Comparison of ENCODE assay signal across 1 cellular context in genomic region chr7:77388055-77388454, GRCh38.
TF ChIP-seq lines count a peak whose summit lies in the region.

No MANE protein-coding gene starts in this region.

TF ChIP-seq in HepG2, 621 proteins besides CTCF, POLR2A, EP300 and RAD21 (continued from another document and continues in another):
- TF ChIP-seq SIX1 (CRISPR knock-in tag; IDR thresholded peaks at IDR 0.05; ENCODE audit: borderline replicate concordance) (no peak), SALL1 (CRISPR knock-in tag; IDR thresholded peaks at IDR 0.05) (peak; percentile 21; the same call in 1 of the 2 replicates), ZFP82 (CRISPR knock-in tag; IDR thresholded peaks at IDR 0.05; ENCODE audit: borderline replicate concordance) (no peak), IRF9 (CRISPR knock-in tag; IDR thresholded peaks at IDR 0.05; ENCODE audit: borderline replicate concordance) (no peak), CCDC6 (CRISPR knock-in tag; IDR thresholded peaks at IDR 0.05) (no peak), GATAD2A (CRISPR knock-in tag; IDR thresholded peaks at IDR 0.05) (peak; percentile 38; the same call in 1 of the 2 replicates), ZBTB2 (CRISPR knock-in tag; IDR thresholded peaks at IDR 0.05; ENCODE audit: low read depth) (no peak), ZNF678 (CRISPR knock-in tag; IDR thresholded peaks at IDR 0.05) (no peak), ZFP62 (CRISPR knock-in tag; IDR thresholded peaks at IDR 0.05) (no peak), PBX3 (CRISPR knock-in tag; IDR thresholded peaks at IDR 0.05; ENCODE audit: borderline replicate concordance) (no peak), LCORL (IDR thresholded peaks at IDR 0.05) (no peak), LCORL (CRISPR knock-in tag; IDR thresholded peaks at IDR 0.05) (no peak), BCL6 (CRISPR knock-in tag; IDR thresholded peaks at IDR 0.05) (peak; percentile 34; the same call in 1 of the 2 replicates), ZNF530 (CRISPR knock-in tag; IDR thresholded peaks at IDR 0.05; ENCODE audit: low read depth) (no peak), SNAPC2 (CRISPR knock-in tag; IDR thresholded peaks at IDR 0.05) (0 out of 2 replicates have a peak, but pooled peaks have one; percentile 20), RFXAP (CRISPR knock-in tag; IDR thresholded peaks at IDR 0.05; ENCODE audit: borderline replicate concordance) (no peak), ZNF546 (CRISPR knock-in tag; conservative IDR thresholded peaks at IDR 0.05) (no peak), ARID5B (CRISPR knock-in tag; IDR thresholded peaks at IDR 0.05) (peak; percentile 47), TAF15 (IDR thresholded peaks at IDR 0.05; ENCODE audit: low read depth, low read length, poor library complexity, severe bottlenecking) (no peak), ZNF513 (CRISPR knock-in tag; conservative IDR thresholded peaks at IDR 0.05) (no peak), ZNF615 (CRISPR knock-in tag; IDR thresholded peaks at IDR 0.05; ENCODE audit: borderline replicate concordance) (no peak), ZNF589 (CRISPR knock-in tag; conservative IDR thresholded peaks at IDR 0.05) (no peak), HNRNPK (IDR thresholded peaks at IDR 0.05; ENCODE audit: low read depth, low read length, poor library complexity, severe bottlenecking) (no peak), CEBPG (CRISPR knock-in tag; IDR thresholded peaks at IDR 0.05) (0 out of 2 replicates have a peak, but pooled peaks have one; percentile 4), ZNF607 (CRISPR knock-in tag; IDR thresholded peaks at IDR 0.05; ENCODE audit: borderline replicate concordance) (no peak), TGIF2 (CRISPR knock-in tag; IDR thresholded peaks at IDR 0.05) (no peak), ZNF549 (CRISPR knock-in tag; IDR thresholded peaks at IDR 0.05) (no peak), SOX6 (IDR thresholded peaks at IDR 0.05) (no peak), SOX6 (CRISPR knock-in tag; IDR thresholded peaks at IDR 0.05) (peak; percentile 44; the same call in 1 of the 2 replicates), MYNN (CRISPR knock-in tag; IDR thresholded peaks at IDR 0.05; ENCODE audit: low read depth) (no peak), HMG20B (CRISPR knock-in tag; conservative IDR thresholded peaks at IDR 0.05) (no peak), PPARG (CRISPR knock-in tag; conservative IDR thresholded peaks at IDR 0.05) (no peak), ETS1 (CRISPR knock-in tag; IDR thresholded peaks at IDR 0.05) (no peak), NKX3-1 (CRISPR knock-in tag; IDR thresholded peaks at IDR 0.05) (no peak), SOX13 (IDR thresholded peaks at IDR 0.05) (no peak), SOX13 (CRISPR knock-in tag; conservative IDR thresholded peaks at IDR 0.05 in 1 of 2, IDR thresholded peaks at IDR 0.05 in 1 of 2) (peak in 1 of 2 experiments; percentile 52; a peak in 2 of 4 replicates)
- TF ChIP-seq, protein P1, sequence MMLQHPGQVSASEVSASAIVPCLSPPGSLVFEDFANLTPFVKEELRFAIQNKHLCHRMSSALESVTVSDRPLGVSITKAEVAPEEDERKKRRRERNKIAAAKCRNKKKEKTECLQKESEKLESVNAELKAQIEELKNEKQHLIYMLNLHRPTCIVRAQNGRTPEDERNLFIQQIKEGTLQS (CRISPR knock-in tag; IDR thresholded peaks at IDR 0.05), result no peak
- TF ChIP-seq, protein P2, sequence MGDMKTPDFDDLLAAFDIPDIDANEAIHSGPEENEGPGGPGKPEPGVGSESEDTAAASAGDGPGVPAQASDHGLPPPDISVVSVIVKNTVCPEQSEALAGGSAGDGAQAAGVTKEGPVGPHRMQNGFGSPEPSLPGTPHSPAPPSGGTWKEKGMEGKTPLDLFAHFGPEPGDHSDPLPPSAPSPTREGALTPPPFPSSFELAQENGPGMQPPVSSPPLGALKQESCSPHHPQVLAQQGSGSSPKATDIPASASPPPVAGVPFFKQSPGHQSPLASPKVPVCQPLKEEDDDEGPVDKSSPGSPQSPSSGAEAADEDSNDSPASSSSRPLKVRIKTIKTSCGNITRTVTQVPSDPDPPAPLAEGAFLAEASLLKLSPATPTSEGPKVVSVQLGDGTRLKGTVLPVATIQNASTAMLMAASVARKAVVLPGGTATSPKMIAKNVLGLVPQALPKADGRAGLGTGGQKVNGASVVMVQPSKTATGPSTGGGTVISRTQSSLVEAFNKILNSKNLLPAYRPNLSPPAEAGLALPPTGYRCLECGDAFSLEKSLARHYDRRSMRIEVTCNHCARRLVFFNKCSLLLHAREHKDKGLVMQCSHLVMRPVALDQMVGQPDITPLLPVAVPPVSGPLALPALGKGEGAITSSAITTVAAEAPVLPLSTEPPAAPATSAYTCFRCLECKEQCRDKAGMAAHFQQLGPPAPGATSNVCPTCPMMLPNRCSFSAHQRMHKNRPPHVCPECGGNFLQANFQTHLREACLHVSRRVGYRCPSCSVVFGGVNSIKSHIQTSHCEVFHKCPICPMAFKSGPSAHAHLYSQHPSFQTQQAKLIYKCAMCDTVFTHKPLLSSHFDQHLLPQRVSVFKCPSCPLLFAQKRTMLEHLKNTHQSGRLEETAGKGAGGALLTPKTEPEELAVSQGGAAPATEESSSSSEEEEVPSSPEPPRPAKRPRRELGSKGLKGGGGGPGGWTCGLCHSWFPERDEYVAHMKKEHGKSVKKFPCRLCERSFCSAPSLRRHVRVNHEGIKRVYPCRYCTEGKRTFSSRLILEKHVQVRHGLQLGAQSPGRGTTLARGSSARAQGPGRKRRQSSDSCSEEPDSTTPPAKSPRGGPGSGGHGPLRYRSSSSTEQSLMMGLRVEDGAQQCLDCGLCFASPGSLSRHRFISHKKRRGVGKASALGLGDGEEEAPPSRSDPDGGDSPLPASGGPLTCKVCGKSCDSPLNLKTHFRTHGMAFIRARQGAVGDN (CRISPR knock-in tag; IDR thresholded peaks at IDR 0.05), result no peak
- TF ChIP-seq, protein P3, sequence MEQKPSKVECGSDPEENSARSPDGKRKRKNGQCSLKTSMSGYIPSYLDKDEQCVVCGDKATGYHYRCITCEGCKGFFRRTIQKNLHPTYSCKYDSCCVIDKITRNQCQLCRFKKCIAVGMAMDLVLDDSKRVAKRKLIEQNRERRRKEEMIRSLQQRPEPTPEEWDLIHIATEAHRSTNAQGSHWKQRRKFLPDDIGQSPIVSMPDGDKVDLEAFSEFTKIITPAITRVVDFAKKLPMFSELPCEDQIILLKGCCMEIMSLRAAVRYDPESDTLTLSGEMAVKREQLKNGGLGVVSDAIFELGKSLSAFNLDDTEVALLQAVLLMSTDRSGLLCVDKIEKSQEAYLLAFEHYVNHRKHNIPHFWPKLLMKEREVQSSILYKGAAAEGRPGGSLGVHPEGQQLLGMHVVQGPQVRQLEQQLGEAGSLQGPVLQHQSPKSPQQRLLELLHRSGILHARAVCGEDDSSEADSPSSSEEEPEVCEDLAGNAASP (CRISPR knock-in tag; IDR thresholded peaks at IDR 0.05; ENCODE audit: borderline replicate concordance), result no peak
- TF ChIP-seq, protein P4, sequence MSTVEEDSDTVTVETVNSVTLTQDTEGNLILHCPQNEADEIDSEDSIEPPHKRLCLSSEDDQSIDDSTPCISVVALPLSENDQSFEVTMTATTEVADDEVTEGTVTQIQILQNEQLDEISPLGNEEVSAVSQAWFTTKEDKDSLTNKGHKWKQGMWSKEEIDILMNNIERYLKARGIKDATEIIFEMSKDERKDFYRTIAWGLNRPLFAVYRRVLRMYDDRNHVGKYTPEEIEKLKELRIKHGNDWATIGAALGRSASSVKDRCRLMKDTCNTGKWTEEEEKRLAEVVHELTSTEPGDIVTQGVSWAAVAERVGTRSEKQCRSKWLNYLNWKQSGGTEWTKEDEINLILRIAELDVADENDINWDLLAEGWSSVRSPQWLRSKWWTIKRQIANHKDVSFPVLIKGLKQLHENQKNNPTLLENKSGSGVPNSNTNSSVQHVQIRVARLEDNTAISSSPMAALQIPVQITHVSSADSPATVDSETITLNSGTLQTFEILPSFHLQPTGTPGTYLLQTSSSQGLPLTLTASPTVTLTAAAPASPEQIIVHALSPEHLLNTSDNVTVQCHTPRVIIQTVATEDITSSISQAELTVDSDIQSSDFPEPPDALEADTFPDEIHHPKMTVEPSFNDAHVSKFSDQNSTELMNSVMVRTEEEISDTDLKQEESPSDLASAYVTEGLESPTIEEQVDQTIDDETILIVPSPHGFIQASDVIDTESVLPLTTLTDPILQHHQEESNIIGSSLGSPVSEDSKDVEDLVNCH (CRISPR knock-in tag; IDR thresholded peaks at IDR 0.05), result no peak
